ENCODE assay signal across 8 cellular contexts in the genomic region with DNA sequence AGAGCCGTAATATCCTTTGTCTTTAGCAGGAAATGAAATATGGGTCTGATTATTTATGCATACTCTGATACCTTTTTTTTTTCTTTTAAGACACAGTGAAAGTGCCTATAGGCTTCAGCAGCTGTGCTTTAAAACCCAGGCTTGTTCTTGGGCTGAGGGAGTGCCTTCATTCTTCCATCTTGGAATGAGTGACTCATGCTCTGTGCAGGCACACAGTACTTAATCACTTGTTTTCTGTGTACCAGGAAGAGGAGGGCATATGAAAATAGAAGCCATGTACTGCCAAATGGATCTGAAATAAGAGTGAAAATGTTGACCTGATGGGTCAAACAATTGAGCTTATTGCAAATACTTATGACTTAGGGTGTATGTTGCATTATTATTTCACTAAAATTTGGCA. TPM values are rescaled to one million over a fixed set of nuclear protein-coding genes. Genes with fewer than 3 reads are reported as not detected.
DNase-seq lines count a peak whose midpoint lies in the region; ATAC-seq and TF ChIP-seq lines count a peak whose summit lies in the region.

No MANE protein-coding gene starts in this region.

- DNase-seq in EL = peak; percentile 86
- DNase-seq in NCI-H226 = peak; percentile 74
- peak; percentile 93 for DNase-seq in dermis blood vessel endothelial cell
- no peak for DNase-seq in omental fat pad (ENCODE audit: low spot score)
- DNase-seq in NCI-H1694 treated with DMSO at 0.1 percent for 48 hours (lab: John Stamatoyannopoulos, UW) = no peak
- no peak for DNase-seq in cerebellar nuclear complex (lab: John Stamatoyannopoulos, UW)
- DNase-seq in retina = no peak

- no peak for TF ChIP-seq CTCF in omental fat pad (IDR thresholded peaks at IDR 0.05)

- ATAC-seq in omental fat pad (ENCODE audit: low FRiP score) (peak; percentile 94), GM18867 (IDR thresholded peaks at IDR 0.05; ENCODE audit: unreplicated experiment) (no peak)

RNA-seq across cellular contexts. Expression of gene INPP5F, which starts 12.0 kb away (rescaled TPM):
- 12.9 and 20.8 TPM in 2 replicates for total RNA-seq in dermis blood vessel endothelial cell
- total RNA-seq in omental fat pad = 10 to 100 TPM in 3 of 4 donors, 1 to 10 TPM in 1; 7.8 to 19.8 (median 12.3) TPM

Comparison
In these comparisons a context has a peak if more than half of its experiments do, and no peak if none do; other contexts are left out.
1. DNase-seq: peak in EL (single experiment), NCI-H226 (single experiment) and dermis blood vessel endothelial cell (single experiment); none in omental fat pad (single experiment), NCI-H1694 treated with DMSO at 0.1 percent for 48 hours (single experiment), cerebellar nuclear complex (0 of 2) and retina (single experiment).